In the genomic region with DNA sequence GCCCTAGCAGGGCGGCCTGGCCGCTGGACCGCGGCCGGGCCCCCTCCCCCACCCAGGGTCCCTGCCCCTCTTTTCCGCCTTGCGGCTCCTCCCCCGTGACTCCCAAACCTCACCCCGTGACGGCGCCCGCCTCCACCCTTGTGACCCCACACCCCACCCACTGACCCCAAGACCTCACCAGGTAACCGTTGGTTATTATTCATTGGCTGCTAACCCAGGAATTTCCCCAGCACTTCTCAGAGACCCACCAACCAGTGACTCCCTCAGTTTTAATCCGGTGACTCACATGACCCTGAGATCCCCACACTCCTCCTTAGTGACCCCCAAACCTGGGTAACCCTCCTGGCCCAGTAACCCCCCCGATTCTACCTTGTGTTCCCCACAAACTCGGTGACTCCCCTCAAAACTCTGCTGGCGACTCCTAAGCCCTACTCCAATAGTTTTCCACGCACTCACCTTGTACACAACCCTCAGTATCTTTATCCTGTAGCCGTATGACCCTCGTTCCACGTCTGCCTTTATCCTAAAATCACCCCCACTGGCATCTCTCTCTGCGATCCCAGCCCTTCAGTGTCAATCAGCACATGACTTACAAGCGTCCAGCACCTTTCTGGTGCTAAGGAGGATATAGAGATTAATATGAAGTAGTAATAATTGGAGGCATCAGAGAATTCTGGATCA, we compare ENCODE assay signal across 1 cellular context.
TF ChIP-seq lines count a peak whose summit lies in the region.

No MANE protein-coding gene starts in this region.

TF ChIP-seq in HepG2, 621 proteins besides CTCF, POLR2A, EP300 and RAD21:
- TF ChIP-seq POLR2AphosphoS5 (IDR thresholded peaks at IDR 0.05; ENCODE audit: low read depth, low read length), result peak; percentile 45
- TF ChIP-seq RBM39 (IDR thresholded peaks at IDR 0.05; ENCODE audit: low read depth, low read length, poor library complexity, severe bottlenecking), result no peak
- peak; percentile 81 for TF ChIP-seq NR2F6 (IDR thresholded peaks at IDR 0.05)
- TF ChIP-seq NR2F6 (CRISPR knock-in tag; IDR thresholded peaks at IDR 0.05), result no peak; the same call in 1 of the 2 replicates
- peak; percentile 32; the same call in 1 of the 2 replicates for TF ChIP-seq FOSL2 (CRISPR knock-in tag; IDR thresholded peaks at IDR 0.05)
- peak; percentile 36; the same call in 1 of the 2 replicates for TF ChIP-seq FOXK2 (IDR thresholded peaks at IDR 0.05)
- TF ChIP-seq, protein P1, sequence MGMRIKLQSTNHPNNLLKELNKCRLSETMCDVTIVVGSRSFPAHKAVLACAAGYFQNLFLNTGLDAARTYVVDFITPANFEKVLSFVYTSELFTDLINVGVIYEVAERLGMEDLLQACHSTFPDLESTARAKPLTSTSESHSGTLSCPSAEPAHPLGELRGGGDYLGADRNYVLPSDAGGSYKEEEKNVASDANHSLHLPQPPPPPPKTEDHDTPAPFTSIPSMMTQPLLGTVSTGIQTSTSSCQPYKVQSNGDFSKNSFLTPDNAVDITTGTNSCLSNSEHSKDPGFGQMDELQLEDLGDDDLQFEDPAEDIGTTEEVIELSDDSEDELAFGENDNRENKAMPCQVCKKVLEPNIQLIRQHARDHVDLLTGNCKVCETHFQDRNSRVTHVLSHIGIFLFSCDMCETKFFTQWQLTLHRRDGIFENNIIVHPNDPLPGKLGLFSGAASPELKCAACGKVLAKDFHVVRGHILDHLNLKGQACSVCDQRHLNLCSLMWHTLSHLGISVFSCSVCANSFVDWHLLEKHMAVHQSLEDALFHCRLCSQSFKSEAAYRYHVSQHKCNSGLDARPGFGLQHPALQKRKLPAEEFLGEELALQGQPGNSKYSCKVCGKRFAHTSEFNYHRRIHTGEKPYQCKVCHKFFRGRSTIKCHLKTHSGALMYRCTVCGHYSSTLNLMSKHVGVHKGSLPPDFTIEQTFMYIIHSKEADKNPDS (CRISPR knock-in tag; IDR thresholded peaks at IDR 0.05), result no peak
- TF ChIP-seq SRSF1 (optimal IDR thresholded peaks at IDR 0.05; ENCODE audit: low read depth, low read length), result no peak
- no peak for TF ChIP-seq ZNF274 (CRISPR knock-in tag; IDR thresholded peaks at IDR 0.05)
- TF ChIP-seq ZNF619 (CRISPR knock-in tag; IDR thresholded peaks at IDR 0.05), result 0 out of 2 replicates have a peak, but pooled peaks have one; percentile 73
- peak; percentile 19; the same call in 1 of the 2 replicates for TF ChIP-seq CREB1 (IDR thresholded peaks at IDR 0.05)
- TF ChIP-seq CREB1 (CRISPR knock-in tag; IDR thresholded peaks at IDR 0.05), result no peak
- peak; percentile 28; the same call in 1 of the 2 replicates for TF ChIP-seq ZBTB10 (CRISPR knock-in tag; IDR thresholded peaks at IDR 0.05; ENCODE audit: borderline replicate concordance)
- TF ChIP-seq ZNF788 (CRISPR knock-in tag; IDR thresholded peaks at IDR 0.05; ENCODE audit: borderline replicate concordance), result 0 out of 2 replicates have a peak, but pooled peaks have one; percentile 19
- TF ChIP-seq, protein P2, sequence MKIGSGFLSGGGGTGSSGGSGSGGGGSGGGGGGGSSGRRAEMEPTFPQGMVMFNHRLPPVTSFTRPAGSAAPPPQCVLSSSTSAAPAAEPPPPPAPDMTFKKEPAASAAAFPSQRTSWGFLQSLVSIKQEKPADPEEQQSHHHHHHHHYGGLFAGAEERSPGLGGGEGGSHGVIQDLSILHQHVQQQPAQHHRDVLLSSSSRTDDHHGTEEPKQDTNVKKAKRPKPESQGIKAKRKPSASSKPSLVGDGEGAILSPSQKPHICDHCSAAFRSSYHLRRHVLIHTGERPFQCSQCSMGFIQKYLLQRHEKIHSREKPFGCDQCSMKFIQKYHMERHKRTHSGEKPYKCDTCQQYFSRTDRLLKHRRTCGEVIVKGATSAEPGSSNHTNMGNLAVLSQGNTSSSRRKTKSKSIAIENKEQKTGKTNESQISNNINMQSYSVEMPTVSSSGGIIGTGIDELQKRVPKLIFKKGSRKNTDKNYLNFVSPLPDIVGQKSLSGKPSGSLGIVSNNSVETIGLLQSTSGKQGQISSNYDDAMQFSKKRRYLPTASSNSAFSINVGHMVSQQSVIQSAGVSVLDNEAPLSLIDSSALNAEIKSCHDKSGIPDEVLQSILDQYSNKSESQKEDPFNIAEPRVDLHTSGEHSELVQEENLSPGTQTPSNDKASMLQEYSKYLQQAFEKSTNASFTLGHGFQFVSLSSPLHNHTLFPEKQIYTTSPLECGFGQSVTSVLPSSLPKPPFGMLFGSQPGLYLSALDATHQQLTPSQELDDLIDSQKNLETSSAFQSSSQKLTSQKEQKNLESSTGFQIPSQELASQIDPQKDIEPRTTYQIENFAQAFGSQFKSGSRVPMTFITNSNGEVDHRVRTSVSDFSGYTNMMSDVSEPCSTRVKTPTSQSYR (CRISPR knock-in tag; IDR thresholded peaks at IDR 0.05; ENCODE audit: borderline replicate concordance), result 0 out of 2 replicates have a peak, but pooled peaks have one; percentile 2
- TF ChIP-seq ZBTB34 (CRISPR knock-in tag; IDR thresholded peaks at IDR 0.05), result peak; percentile 16; the same call in 1 of the 2 replicates
- no peak for TF ChIP-seq PHB2 (IDR thresholded peaks at IDR 0.05; ENCODE audit: partially characterized antibody)
- TF ChIP-seq THYN1 (CRISPR knock-in tag; IDR thresholded peaks at IDR 0.05; ENCODE audit: borderline replicate concordance, low read depth), result 0 out of 2 replicates have a peak, but pooled peaks have one; percentile 31
- no peak for TF ChIP-seq ZNF180 (CRISPR knock-in tag; IDR thresholded peaks at IDR 0.05; ENCODE audit: borderline replicate concordance, low read depth)
- TF ChIP-seq DZIP1 (CRISPR knock-in tag; IDR thresholded peaks at IDR 0.05), result peak; percentile 0; the same call in 1 of the 2 replicates
- TF ChIP-seq ZNF703 (CRISPR knock-in tag; IDR thresholded peaks at IDR 0.05; ENCODE audit: borderline replicate concordance), result no peak
- TF ChIP-seq RFXANK (CRISPR knock-in tag; IDR thresholded peaks at IDR 0.05), result no peak
- peak; percentile 32 for TF ChIP-seq RBFOX2 (IDR thresholded peaks at IDR 0.05; ENCODE audit: low read depth, low read length)
- no peak for TF ChIP-seq FOXA1 (IDR thresholded peaks at IDR 0.05)
- TF ChIP-seq FOXA1 (CRISPR knock-in tag; IDR thresholded peaks at IDR 0.05), result peak; percentile 25; the same call in 1 of the 2 replicates
- no peak for TF ChIP-seq ZNF609 (CRISPR knock-in tag; IDR thresholded peaks at IDR 0.05; ENCODE audit: borderline replicate concordance)
- TF ChIP-seq NR2F1 (CRISPR knock-in tag; IDR thresholded peaks at IDR 0.05), result peak in 1 of 2 experiments; percentile 55; a peak in 1 of 4 replicates
- 0 out of 2 replicates have a peak, but pooled peaks have one; percentile 26 for TF ChIP-seq ZNF354B (CRISPR knock-in tag; IDR thresholded peaks at IDR 0.05)
- 0 out of 2 replicates have a peak, but pooled peaks have one; percentile 11 for TF ChIP-seq ZNF235 (CRISPR knock-in tag; IDR thresholded peaks at IDR 0.05; ENCODE audit: borderline replicate concordance)
- TF ChIP-seq SIN3A (IDR thresholded peaks at IDR 0.05; ENCODE audit: borderline replicate concordance, low read depth, low read length), result peak; percentile 23; the same call in 1 of the 2 replicates
- peak; percentile 79; the same call in 1 of the 2 replicates for TF ChIP-seq ARID2 (CRISPR knock-in tag; IDR thresholded peaks at IDR 0.05; ENCODE audit: borderline replicate concordance)
